Comparison of ENCODE assay signal across 8 cellular contexts in genomic region chr10:110672580-110672919, GRCh38. TPM values are rescaled to one million over a fixed set of nuclear protein-coding genes. Genes with fewer than 3 reads are reported as not detected.
DNase-seq lines count a peak whose midpoint lies in the region; ATAC-seq and TF ChIP-seq lines count a peak whose summit lies in the region.

No MANE protein-coding gene starts in this region.

- intact Hi-C loops in adrenal gland (cut with DNase I) (loop anchor here in 1 of 2 donors (10.0 kb wide), 1 partner anchor 58 kb away; no protein-coding TSS in a partner anchor), right lobe of liver (cut with DNase I) (no loop called here)

- H3K4me1 ChIP-seq in adrenal gland (replicated peaks in 1 of 2) = peaks cover 0 to 5% of the 10 kb centered on the region in 2 donors
- H3K4me1 ChIP-seq in right lobe of liver = peaks cover 0 to 4% (median 2%) of the 10 kb centered on the region in 4 donors
- peaks cover 0 to 11% (median 4%) of the 10 kb centered on the region in 4 donors for H3K4me1 ChIP-seq in upper lobe of left lung

- no peak for TF ChIP-seq POLR2A in adrenal gland (IDR thresholded peaks at IDR 0.05)
- TF ChIP-seq POLR2A in right lobe of liver (IDR thresholded peaks at IDR 0.05) = no peak
- TF ChIP-seq POLR2A in upper lobe of left lung (IDR thresholded peaks at IDR 0.05) = no peak

- H3K9me3 ChIP-seq in adrenal gland (replicated peaks in 1 of 3) (no peaks in the 10 kb centered on the region), right lobe of liver (no peaks in the 10 kb centered on the region), upper lobe of left lung (no peaks in the 10 kb centered on the region)

- TF ChIP-seq EP300 in upper lobe of left lung (IDR thresholded peaks at IDR 0.05) = no peak

- H3K36me3 ChIP-seq in adrenal gland (replicated peaks in 1 of 2) (no peaks in the 10 kb centered on the region), right lobe of liver (no peaks in the 10 kb centered on the region), upper lobe of left lung (no peaks in the 10 kb centered on the region)

- ATAC-seq in GM19351 (IDR thresholded peaks at IDR 0.05; ENCODE audit: unreplicated experiment) = peak; percentile 33
- ATAC-seq in HG03095 (IDR thresholded peaks at IDR 0.05; ENCODE audit: unreplicated experiment) = peak; percentile 15
- ATAC-seq in right lobe of liver = peak; percentile 43 to 58 (median 54)
- peak; percentile 41 to 59 for ATAC-seq in upper lobe of left lung (ENCODE audit: low FRiP score in 2 of 2)
- ATAC-seq in GM21360 (IDR thresholded peaks at IDR 0.05; ENCODE audit: unreplicated experiment) = no peak

- WGBS in adrenal gland, 4 donors = 5 to 19% (median 11%) methylated on average over 3 to 12 of the region's 12 CpGs
- WGBS in right lobe of liver (ENCODE audit: insufficient coverage, low coverage, low lambda C conversion rate, missing lambda C conversion rate) = 5% methylated on average over 10 of the region's 12 CpGs
- 6 to 9% methylated on average over 8 to 12 of the region's 12 CpGs for WGBS in upper lobe of left lung, 2 donors

- peak overlapping the region in 2 of 5 donors; percentile 29 to 79 for H3K27ac ChIP-seq in adrenal gland
- peak overlapping the region; percentile 53 to 79 (median 74) for H3K27ac ChIP-seq in right lobe of liver
- H3K27ac ChIP-seq in upper lobe of left lung = peak overlapping the region; percentile 43 to 69 (median 64)

- DNase-seq in adrenal gland (peak in 1 of 7 donors; percentile 19), right lobe of liver (no peak), upper lobe of left lung (no peak), HCEC 1CT (no peak), NCI-H226 (no peak)

- H3K27me3 ChIP-seq in adrenal gland (no peaks in the 10 kb centered on the region), right lobe of liver (no peaks in the 10 kb centered on the region), upper lobe of left lung (peaks cover 0 to 5% (median 0%) of the 10 kb centered on the region in 4 donors)

- H3K4me3 ChIP-seq in adrenal gland = peak overlapping the region; percentile 2 to 81 (median 44)
- peak overlapping the region; percentile 54 to 70 (median 59) for H3K4me3 ChIP-seq in right lobe of liver
- peak overlapping the region; percentile 8 to 67 (median 48) for H3K4me3 ChIP-seq in upper lobe of left lung

- TF ChIP-seq CTCF in adrenal gland (IDR thresholded peaks at IDR 0.05) = no peak
- no peak for TF ChIP-seq CTCF in right lobe of liver (IDR thresholded peaks at IDR 0.05)
- no peak for TF ChIP-seq CTCF in upper lobe of left lung (IDR thresholded peaks at IDR 0.05)

RNA-seq across cellular contexts. Expression of gene RBM20, which starts 28.4 kb away (rescaled TPM):
- total RNA-seq in adrenal gland = 1 to 10 TPM in 1 of 8 donors, under 1 TPM in 5, not detected in 2; 0.11 to 2.3 (median 0.19) TPM
- polyA plus RNA-seq in adrenal gland = under 1 TPM; 0.07 to 0.35 (median 0.32) TPM
- total RNA-seq in right lobe of liver = under 1 TPM; 0.04 to 0.29 (median 0.06) TPM
- total RNA-seq in upper lobe of left lung = 1 to 10 TPM in 3 of 6 donors, under 1 TPM in 3; 0.11 to 7.5 (median 1.5) TPM
